Comparison of ENCODE assay signal across 1 cellular context in genomic region chr1:34924759-34925555, GRCh38.
TF ChIP-seq lines count a peak whose summit lies in the region.

No MANE protein-coding gene starts in this region.

TF ChIP-seq in K562, 482 proteins besides CTCF, POLR2A, EP300 and RAD21 (continued from another document and continues in another):
- TF ChIP-seq ZBTB34 (CRISPR knock-in tag; IDR thresholded peaks at IDR 0.05) (no peak), FOXO4 (CRISPR knock-in tag; IDR thresholded peaks at IDR 0.05) (no peak), NFE2 (IDR thresholded peaks at IDR 0.05; ENCODE audit: low read depth) (no peak), ZNF644 (tag; IDR thresholded peaks at IDR 0.05; ENCODE audit: low read depth) (peak; percentile 98), NUFIP1 (IDR thresholded peaks at IDR 0.05; ENCODE audit: partially characterized antibody) (no peak), CTCFL (IDR thresholded peaks at IDR 0.05; ENCODE audit: borderline replicate concordance, insufficient read depth, low read depth, low read length, poor library complexity, severe bottlenecking) (no peak), TAF7 (tag; IDR thresholded peaks at IDR 0.05) (no peak), ZNF431 (CRISPR knock-in tag; IDR thresholded peaks at IDR 0.05) (peak; percentile 72; the same call in 1 of the 2 replicates), GTF3C2 (IDR thresholded peaks at IDR 0.05; ENCODE audit: borderline replicate concordance, extremely low read depth, insufficient read length) (no peak), ZNF224 (CRISPR knock-in tag; IDR thresholded peaks at IDR 0.05) (peak; percentile 97), SRSF1 (IDR thresholded peaks at IDR 0.05; ENCODE audit: low read depth, low read length) (no peak), NR3C1 (CRISPR knock-in tag; IDR thresholded peaks at IDR 0.05) (peak; percentile 98), ELK3 (CRISPR knock-in tag; IDR thresholded peaks at IDR 0.05) (no peak), ZMIZ1 (IDR thresholded peaks at IDR 0.05; ENCODE audit: low read depth in 2 of 2, low read length in 2 of 2) (no peak), CBX3 (IDR thresholded peaks at IDR 0.05; ENCODE audit: borderline replicate concordance in 1 of 2, low read length in 2 of 2) (peak in 1 of 2 experiments; percentile 82; a peak in 2 of 3 replicates), ARID1B (IDR thresholded peaks at IDR 0.05) (no peak), ZNF175 (CRISPR knock-in tag; IDR thresholded peaks at IDR 0.05; ENCODE audit: low read depth) (peak; percentile 81), KLF13 (tag; IDR thresholded peaks at IDR 0.05; ENCODE audit: borderline replicate concordance, low read depth) (no peak), ERF (CRISPR knock-in tag; IDR thresholded peaks at IDR 0.05) (0 out of 2 replicates have a peak, but pooled peaks have one; percentile 24), SNIP1 (IDR thresholded peaks at IDR 0.05; ENCODE audit: low read depth) (no peak), ARNT (IDR thresholded peaks at IDR 0.05) (no peak), CREB5 (CRISPR knock-in tag; IDR thresholded peaks at IDR 0.05) (peak; percentile 60; the same call in 1 of the 2 replicates), BCL6 (CRISPR knock-in tag; IDR thresholded peaks at IDR 0.05) (peak; percentile 79; the same call in 1 of the 2 replicates), ZNF146 (CRISPR knock-in tag; IDR thresholded peaks at IDR 0.05; ENCODE audit: unreplicated experiment) (peak; percentile 55), ZNF518B (CRISPR knock-in tag; IDR thresholded peaks at IDR 0.05) (no peak), E2F3 (CRISPR knock-in tag; IDR thresholded peaks at IDR 0.05) (peak; percentile 81; the same call in 1 of the 2 replicates), ARID3A (IDR thresholded peaks at IDR 0.05; ENCODE audit: borderline replicate concordance, low read depth, low read length) (0 out of 2 replicates have a peak, but pooled peaks have one; percentile 23), MAFG (tag; conservative IDR thresholded peaks at IDR 0.05) (no peak), YY1 (IDR thresholded peaks at IDR 0.05; ENCODE audit: borderline replicate concordance in 1 of 3, control insufficient read depth in 1 of 3, extremely low read depth in 1 of 3, insufficient read depth in 3 of 3, insufficient read length in 1 of 3, insufficient replicate concordance in 2 of 3, low read depth in 1 of 3, low read length in 2 of 3) (peak in 2 of 3 experiments; percentile 60 to 77), ZNF184 (CRISPR knock-in tag; IDR thresholded peaks at IDR 0.05) (peak; percentile 71; the same call in 1 of the 2 replicates), REST (CRISPR knock-in tag; IDR thresholded peaks at IDR 0.05; ENCODE audit: low read depth) (peak; percentile 99), PTRF (tag; IDR thresholded peaks at IDR 0.05) (no peak)
